Comparison of ENCODE assay signal across 1 cellular context in the genomic region with DNA sequence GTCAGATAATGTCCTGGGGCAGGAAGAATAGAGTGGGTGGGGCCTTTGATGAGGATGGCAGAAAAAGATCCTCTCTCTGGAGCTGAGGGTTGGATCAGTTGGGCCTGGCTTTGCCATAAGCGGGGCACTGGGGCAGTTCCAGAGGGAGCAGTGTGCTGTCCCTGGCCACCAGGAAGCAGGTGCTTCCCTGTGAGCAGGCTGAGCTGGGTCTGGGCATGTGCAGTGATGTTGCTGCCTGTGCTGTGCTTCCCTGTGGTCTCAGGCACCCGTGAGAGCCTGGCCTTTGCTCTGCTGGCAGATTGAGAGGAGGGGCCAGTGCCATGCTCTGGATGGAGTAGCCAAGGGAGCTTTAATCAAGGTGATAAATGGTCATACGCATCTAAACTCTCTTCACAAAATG.
TF ChIP-seq lines count a peak whose summit lies in the region.

No MANE protein-coding gene starts in this region.

TF ChIP-seq in endothelial cell of umbilical vein, 7 proteins besides CTCF, POLR2A, EP300 and RAD21:
- TF ChIP-seq JUN (IDR thresholded peaks at IDR 0.05; ENCODE audit: borderline replicate concordance, insufficient read depth, insufficient read length, low read depth) (no peak), GATA2 (IDR thresholded peaks at IDR 0.05; ENCODE audit: insufficient read depth, insufficient read length, low read depth, low read length) (no peak), EZH2 (IDR thresholded peaks at IDR 0.05; ENCODE audit: borderline replicate concordance, low read depth, low read length, severe bottlenecking) (no peak), FOS (IDR thresholded peaks at IDR 0.05; ENCODE audit: borderline replicate concordance, insufficient read depth, low read length) (no peak)
- TF ChIP-seq, protein P1, sequence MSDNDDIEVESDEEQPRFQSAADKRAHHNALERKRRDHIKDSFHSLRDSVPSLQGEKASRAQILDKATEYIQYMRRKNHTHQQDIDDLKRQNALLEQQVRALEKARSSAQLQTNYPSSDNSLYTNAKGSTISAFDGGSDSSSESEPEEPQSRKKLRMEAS (IDR thresholded peaks at IDR 0.05; ENCODE audit: insufficient read depth, insufficient read length) = no peak
TF ChIP-seq in endothelial cell of umbilical vein: peak in this region for 0.
